Comparison of ENCODE assay signal across 8 cellular contexts in genomic region chr4:38673109-38673978, GRCh38. TPM values are rescaled to one million over a fixed set of nuclear protein-coding genes. Genes with fewer than 3 reads are reported as not detected.
DNase-seq lines count a peak whose midpoint lies in the region; ATAC-seq lines count a peak whose summit lies in the region.

No MANE protein-coding gene starts in this region.

- peaks cover 75 to 84% of the 10 kb centered on the region in 2 donors for H3K4me1 Mint-ChIP-seq in effector memory CD8-positive, alpha-beta T cell (ENCODE audit: low read depth in 2 of 2)
- H3K4me1 Mint-ChIP-seq in naive thymus-derived CD8-positive, alpha-beta T cell: peaks cover 62 to 97% (median 89%) of the 10 kb centered on the region in 4 donors

- peak; percentile 10 for ATAC-seq in effector memory CD8-positive, alpha-beta T cell (replicated peaks)
- peak; percentile 24 to 26 for ATAC-seq in naive thymus-derived CD8-positive, alpha-beta T cell
- no peak for ATAC-seq in GM19351 (IDR thresholded peaks at IDR 0.05; ENCODE audit: unreplicated experiment)

- H3K27me3 Mint-ChIP-seq in effector memory CD8-positive, alpha-beta T cell: no peaks in the 10 kb centered on the region
- H3K27me3 Mint-ChIP-seq in naive thymus-derived CD8-positive, alpha-beta T cell: no peaks in the 10 kb centered on the region

- peak overlapping the region; percentile 55 to 62 for H3K4me3 Mint-ChIP-seq in effector memory CD8-positive, alpha-beta T cell
- peak overlapping the region; percentile 36 to 91 (median 80) for H3K4me3 Mint-ChIP-seq in naive thymus-derived CD8-positive, alpha-beta T cell

- DNase-seq in GM03348 (ENCODE audit: low spot score) (peak; percentile 81), NCI-H69 (lab: John Stamatoyannopoulos, UW) (peak; percentile 80), GDM1 (lab: John Stamatoyannopoulos, UW) (no peak), GOT3 (lab: John Stamatoyannopoulos, UW) (no peak)
- DNase-seq in effector memory CD8-positive, alpha-beta T cell: no peak
- no peak for DNase-seq in naive thymus-derived CD8-positive, alpha-beta T cell
- no peak for DNase-seq in activated CD4-positive, alpha-beta T cell treated with anti-CD3 and anti-CD28 coated beads for 4 hours

- peak overlapping the region; percentile 93 to 98 for H3K27ac Mint-ChIP-seq in effector memory CD8-positive, alpha-beta T cell
- peak overlapping the region; percentile 89 to 99 (median 94) for H3K27ac Mint-ChIP-seq in naive thymus-derived CD8-positive, alpha-beta T cell

- H3K9me3 Mint-ChIP-seq in effector memory CD8-positive, alpha-beta T cell: no peaks in the 10 kb centered on the region
- no peaks in the 10 kb centered on the region for H3K9me3 Mint-ChIP-seq in naive thymus-derived CD8-positive, alpha-beta T cell

- POLR2A ChIA-PET in naive thymus-derived CD8-positive, alpha-beta T cell (lab: Charles Lee): interaction anchor here (0.7 to 3.4 kb wide), 7 partner anchors 10 to 360 kb away, joined by 3 to 14 read pairs (median 4); no protein-coding TSS in a partner anchor

- peaks cover 52% of the 10 kb centered on the region for H3K36me3 Mint-ChIP-seq in effector memory CD8-positive, alpha-beta T cell (ENCODE audit: insufficient read depth)
- H3K36me3 Mint-ChIP-seq in naive thymus-derived CD8-positive, alpha-beta T cell: peaks cover 0 to 9% (median 0%) of the 10 kb centered on the region in 3 donors

RNA-seq across cellular contexts. Expression of gene KLF3, which starts 9.3 kb away (rescaled TPM):
- 100 to 1,000 TPM; 124 to 125 TPM for total RNA-seq in naive thymus-derived CD8-positive, alpha-beta T cell
- 10 to 100 TPM; 46.2 to 56.6 (median 50.8) TPM for polyA plus RNA-seq in naive thymus-derived CD8-positive, alpha-beta T cell

Comparison
In these comparisons a context has a peak if more than half of its experiments do, and no peak if none do; other contexts are left out.
1. DNase-seq: peak in GM03348 (single experiment) and NCI-H69 (single experiment); none in effector memory CD8-positive, alpha-beta T cell (0 of 3), naive thymus-derived CD8-positive, alpha-beta T cell (0 of 10), GDM1 (single experiment), GOT3 (single experiment) and activated CD4-positive, alpha-beta T cell treated with anti-CD3 and anti-CD28 coated beads for 4 hours (0 of 2).